Comparison of ENCODE assay signal across 8 cellular contexts in the genomic region with DNA sequence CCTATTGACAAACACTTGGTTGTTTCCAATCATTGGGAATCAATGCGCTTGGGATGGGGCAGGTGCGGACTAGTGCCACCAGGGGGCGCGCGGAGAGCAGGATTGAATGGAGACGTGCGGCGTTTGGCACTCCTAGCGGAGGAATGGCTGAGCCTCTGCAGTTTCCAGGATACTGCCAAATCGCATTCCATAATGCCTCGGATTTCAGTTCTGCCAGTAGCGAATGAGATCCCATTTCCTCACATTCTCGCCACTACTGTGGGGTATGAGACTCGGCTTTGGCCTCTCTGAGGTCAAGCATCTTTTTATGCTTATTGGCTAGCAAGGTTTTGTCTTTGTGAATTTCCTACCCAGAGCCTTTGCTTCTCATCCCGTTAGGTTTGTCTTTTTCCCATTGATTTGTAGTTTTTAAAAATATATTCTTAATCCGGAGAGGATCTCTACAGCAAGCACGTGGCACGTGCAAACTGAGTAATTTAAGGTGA. TPM values are rescaled to one million over a fixed set of nuclear protein-coding genes. Genes with fewer than 3 reads are reported as not detected.
DNase-seq lines count a peak whose midpoint lies in the region; TF ChIP-seq lines count a peak whose summit lies in the region.

No MANE protein-coding gene starts in this region.

- H3K27me3 ChIP-seq in liver (ENCODE audit: control insufficient read depth in 4 of 4, insufficient read depth in 4 of 4, low read length in 3 of 4) = no peaks in the 10 kb centered on the region
- no peaks in the 10 kb centered on the region for H3K27me3 ChIP-seq in neuronal stem cell (ENCODE audit: control insufficient read depth in 3 of 3, insufficient read depth in 3 of 3, low read depth in 1 of 3, low read length in 3 of 3)

- H4K8ac ChIP-seq in neuronal stem cell (ENCODE audit: low read depth, low read length) = no peak overlapping the region

- TF ChIP-seq CTCF in choroid plexus epithelial cell (conservative IDR thresholded peaks at IDR 0.05; ENCODE audit: low read depth, low read length) (peak; percentile 91), liver (IDR thresholded peaks at IDR 0.05; ENCODE audit: low read depth, low read length, missing input control) (peak; percentile 98)

- H3K18ac ChIP-seq in neuronal stem cell (ENCODE audit: low read length) = no peak overlapping the region

- H2AK5ac ChIP-seq in neuronal stem cell (ENCODE audit: low read depth, low read length) = no peak overlapping the region

- H3K9me3 ChIP-seq in liver (ENCODE audit: control insufficient read depth in 4 of 4, low read length in 3 of 4) = no peaks in the 10 kb centered on the region
- peaks cover 0 to 4% of the 10 kb centered on the region in 2 donors for H3K9me3 ChIP-seq in neuronal stem cell (replicated peaks in 1 of 2; ENCODE audit: control insufficient read depth in 2 of 2, insufficient read depth in 1 of 2, low read depth in 1 of 2, low read length in 2 of 2)

- no peak overlapping the region for H2AFZ ChIP-seq in neuronal stem cell (ENCODE audit: low read length)

- CTCF ChIA-PET in HEK293T (lab: Yijun Ruan, JAX) = no interaction called here

- no peak overlapping the region for H2BK5ac ChIP-seq in neuronal stem cell (ENCODE audit: low read length)

- no peak overlapping the region for H3K9ac ChIP-seq in liver (ENCODE audit: low read depth in 1 of 2, low read length in 2 of 2)
- H3K9ac ChIP-seq in neuronal stem cell (ENCODE audit: low read depth, low read length, poor library complexity) = no peak overlapping the region

- H3K36me3 ChIP-seq in liver (ENCODE audit: control insufficient read depth in 4 of 4, insufficient read depth in 3 of 4, low read depth in 1 of 4, low read length in 3 of 4) (no peaks in the 10 kb centered on the region), neuronal stem cell (replicated peaks in 1 of 2; ENCODE audit: control insufficient read depth in 2 of 2, insufficient read depth in 2 of 2, low read length in 2 of 2) (no peaks in the 10 kb centered on the region)

- POLR2A ChIA-PET in HEK293T (lab: Yijun Ruan, JAX) = no interaction called here

- no peak overlapping the region for H3K4me3 ChIP-seq in choroid plexus epithelial cell (ENCODE audit: low read depth, low read length)
- H3K4me3 ChIP-seq in liver (ENCODE audit: low read depth in 1 of 3, low read length in 3 of 3) = no peak overlapping the region
- H3K4me3 ChIP-seq in neuronal stem cell (ENCODE audit: low read length in 2 of 2) = no peak overlapping the region

- no peak overlapping the region for H2BK15ac ChIP-seq in neuronal stem cell (ENCODE audit: low read length)

- H3K27ac ChIP-seq in liver (ENCODE audit: low read depth in 1 of 2, low read length in 2 of 2) = no peak overlapping the region
- no peak overlapping the region for H3K27ac ChIP-seq in neuronal stem cell (replicated peaks; ENCODE audit: low read length)

- H3K79me1 ChIP-seq in neuronal stem cell (ENCODE audit: low read depth, low read length) = no peaks in the 10 kb centered on the region

- H3K4me1 ChIP-seq in liver (ENCODE audit: control insufficient read depth in 4 of 4, insufficient read depth in 4 of 4, low read length in 3 of 4) (no peaks in the 10 kb centered on the region), neuronal stem cell (ENCODE audit: control insufficient read depth in 2 of 2, insufficient read depth in 1 of 2, low read depth in 1 of 2, low read length in 2 of 2) (no peaks in the 10 kb centered on the region)

- no peak overlapping the region for H3K23ac ChIP-seq in neuronal stem cell (ENCODE audit: low read depth, low read length, poor library complexity)

- peak; percentile 85 for DNase-seq in GM03348 (ENCODE audit: low spot score)
- DNase-seq in HEK293T (ENCODE audit: extremely low spot score) = peak; percentile 75
- peak; percentile 71 for DNase-seq in NCI-H2107 treated with DMSO at 0.1 percent for 48 hours (lab: John Stamatoyannopoulos, UW; ENCODE audit: unreplicated experiment)
- peak; percentile 75 for DNase-seq in activated CD4-positive, alpha-beta T cell treated with anti-CD3 and anti-CD28 coated beads, Interleukin-2, amount 50 U/mL, for 1 hour
- DNase-seq in choroid plexus epithelial cell (ENCODE audit: low read depth) = peak; percentile 83
- peak; percentile 40 to 64 (median 55) for DNase-seq in stimulated activated CD4-positive, alpha-beta T cell treated with anti-CD3 and anti-CD28 coated beads, TNF-alpha, amount 100 ng/mL, for 4 hours (ENCODE audit: low read depth in 3 of 3)
- no peak for DNase-seq in neuronal stem cell (ENCODE audit: low spot score)

- H3K14ac ChIP-seq in neuronal stem cell (ENCODE audit: low read length) = no peak overlapping the region

- no peak overlapping the region for H2BK120ac ChIP-seq in neuronal stem cell (ENCODE audit: low read depth, low read length)

- no peak overlapping the region for H2BK12ac ChIP-seq in neuronal stem cell (ENCODE audit: low read length)

- peak; percentile 98 to 99 for TF ChIP-seq RAD21 in liver (IDR thresholded peaks at IDR 0.05)

- 23% methylated on average over 18 of the region's 18 CpGs for WGBS in liver
- no CpG with 5 or more reads among the region's 18 CpGs for WGBS in neuronal stem cell (ENCODE audit: extremely low coverage in 2 of 2, insufficient read length in 2 of 2, insufficient replicate concordance in 1 of 2), 2 donors

- H4K91ac ChIP-seq in neuronal stem cell (ENCODE audit: low read depth, low read length, poor library complexity) = no peak overlapping the region

- H3K4ac ChIP-seq in neuronal stem cell (ENCODE audit: low read length) = no peak overlapping the region

- H3K4me2 ChIP-seq in neuronal stem cell (ENCODE audit: insufficient read depth, low read length, poor library complexity, severe bottlenecking) = no peak overlapping the region

TF ChIP-seq in HEK293T, 16 proteins besides CTCF, POLR2A, EP300 and RAD21:
- TF ChIP-seq LEF1 (IDR thresholded peaks at IDR 0.05; ENCODE audit: borderline replicate concordance) = no peak
- TF ChIP-seq NFRKB (IDR thresholded peaks at IDR 0.05) = no peak
- TF ChIP-seq HDGF (IDR thresholded peaks at IDR 0.05; ENCODE audit: borderline replicate concordance) = no peak
- TF ChIP-seq L3MBTL2 (conservative IDR thresholded peaks at IDR 0.05) = no peak
- TF ChIP-seq ZNF384 (IDR thresholded peaks at IDR 0.05) = no peak
- TF ChIP-seq ELF4 (IDR thresholded peaks at IDR 0.05) = no peak
- no peak for TF ChIP-seq ARNT (IDR thresholded peaks at IDR 0.05)
- TF ChIP-seq BHLHE40 (IDR thresholded peaks at IDR 0.05; ENCODE audit: borderline replicate concordance) = no peak
- TF ChIP-seq CTBP1 (IDR thresholded peaks at IDR 0.05; ENCODE audit: borderline replicate concordance) = no peak

TF ChIP-seq in liver, 16 proteins besides CTCF, POLR2A, EP300 and RAD21:
- no peak for TF ChIP-seq ATF3 (IDR thresholded peaks at IDR 0.05)
- TF ChIP-seq HNF4G (IDR thresholded peaks at IDR 0.05) = no peak
- peak in 1 of 2 donors; percentile 16 for TF ChIP-seq RXRA (IDR thresholded peaks at IDR 0.05)
- TF ChIP-seq FOXA1 (IDR thresholded peaks at IDR 0.05) = peak; percentile 14
- no peak for TF ChIP-seq EGR1 (IDR thresholded peaks at IDR 0.05; ENCODE audit: low read depth in 2 of 2)
- TF ChIP-seq TAF1 (conservative IDR thresholded peaks at IDR 0.05) = no peak
- TF ChIP-seq MAX (IDR thresholded peaks at IDR 0.05) = no peak
- TF ChIP-seq REST (IDR thresholded peaks at IDR 0.05) = no peak

RNA-seq across cellular contexts. Expression of gene CLDN34, which starts 28.7 kb away (rescaled TPM):
- under 1 TPM in 1 of 2 donors, not detected in 1; 0.50 TPM for total RNA-seq in liver
- polyA plus RNA-seq in liver = not detected
- 0.10 TPM for polyA plus RNA-seq in neuronal stem cell (2013, experiment 1 of 2)
- polyA plus RNA-seq in neuronal stem cell (2013, experiment 2 of 2) = 0.04 TPM
